In the genomic region with DNA sequence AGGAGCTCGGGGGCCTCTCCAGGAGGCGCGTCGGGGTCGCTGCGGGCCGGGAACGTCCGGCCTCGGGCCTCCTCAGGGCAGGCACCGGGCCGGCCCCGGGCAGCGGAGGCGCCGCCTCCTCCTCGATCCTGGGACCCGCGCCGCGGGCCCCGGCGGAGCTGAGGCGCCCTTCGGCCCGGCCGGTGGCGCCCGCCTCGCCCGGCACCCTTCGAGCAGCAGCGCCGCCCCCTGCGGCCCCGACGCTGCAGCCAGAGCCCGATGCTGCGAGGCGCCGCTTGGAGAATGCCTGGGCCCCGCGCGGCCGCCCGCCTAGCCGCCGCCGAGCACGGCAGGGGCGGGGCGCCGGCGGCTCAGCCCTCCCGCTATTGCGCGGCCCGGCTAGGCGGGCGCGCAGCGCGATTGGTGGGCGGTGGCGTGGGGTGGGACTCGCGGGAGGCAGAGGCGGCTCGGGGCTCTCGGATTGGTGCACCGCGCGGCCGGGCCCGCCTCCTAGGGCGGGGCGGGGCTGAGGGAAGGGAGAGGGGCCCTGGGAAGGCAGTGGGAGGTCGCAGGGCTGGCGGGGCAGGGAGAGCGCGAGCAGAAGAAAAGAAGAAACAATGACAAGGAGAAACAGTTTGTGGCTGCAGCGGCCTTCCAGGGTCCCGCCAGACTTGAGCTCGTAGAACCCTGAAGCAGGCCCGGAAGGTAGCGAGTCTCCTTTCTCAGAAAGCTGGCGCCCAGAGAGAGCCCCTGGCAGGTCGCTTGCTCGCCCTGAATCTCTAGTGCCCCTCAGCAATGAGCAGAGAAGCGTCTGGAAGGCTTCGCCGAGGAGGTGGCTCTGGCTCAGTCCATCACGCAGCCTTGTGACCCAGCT, we compare ENCODE assay signal across 1 cellular context.
TF ChIP-seq lines count a peak whose summit lies in the region.

TSS of gene EEIG1 (minus strand) at position 284 of the 853 bp plus-strand sequence. CDS start 852 bp downstream, outside the sequence.

TF ChIP-seq in HepG2, 621 proteins besides CTCF, POLR2A, EP300 and RAD21 (continued from another document and continues in another):
- TF ChIP-seq ZNF614 (CRISPR knock-in tag; IDR thresholded peaks at IDR 0.05; ENCODE audit: borderline replicate concordance) (no peak), ZNF558 (CRISPR knock-in tag; IDR thresholded peaks at IDR 0.05; ENCODE audit: borderline replicate concordance) (no peak), PLSCR1 (CRISPR knock-in tag; IDR thresholded peaks at IDR 0.05; ENCODE audit: borderline replicate concordance) (no peak), BHLHE40 (IDR thresholded peaks at IDR 0.05; ENCODE audit: low read length) (no peak), JUNB (CRISPR knock-in tag; IDR thresholded peaks at IDR 0.05; ENCODE audit: borderline replicate concordance) (no peak), FOXK1 (CRISPR knock-in tag; IDR thresholded peaks at IDR 0.05; ENCODE audit: borderline replicate concordance, low read depth) (0 out of 2 replicates have a peak, but pooled peaks have one; percentile 27), ZZZ3 (CRISPR knock-in tag; IDR thresholded peaks at IDR 0.05; ENCODE audit: borderline replicate concordance) (no peak), MEIS2 (CRISPR knock-in tag; IDR thresholded peaks at IDR 0.05) (peak; percentile 34; the same call in 1 of the 2 replicates), ZKSCAN1 (IDR thresholded peaks at IDR 0.05; ENCODE audit: low read length) (no peak), ZBTB43 (CRISPR knock-in tag; conservative IDR thresholded peaks at IDR 0.05) (0 out of 2 replicates have a peak, but pooled peaks have one; percentile 59), TCF12 (IDR thresholded peaks at IDR 0.05) (no peak), TCF12 (CRISPR knock-in tag; IDR thresholded peaks at IDR 0.05) (no peak), ZSCAN31 (CRISPR knock-in tag; IDR thresholded peaks at IDR 0.05; ENCODE audit: low read depth) (no peak), ZNF484 (CRISPR knock-in tag; IDR thresholded peaks at IDR 0.05; ENCODE audit: borderline replicate concordance, low read depth) (no peak), KAT7 (CRISPR knock-in tag; IDR thresholded peaks at IDR 0.05; ENCODE audit: borderline replicate concordance) (no peak), GTF2F1 (IDR thresholded peaks at IDR 0.05; ENCODE audit: low read length) (no peak), CBFB (CRISPR knock-in tag; IDR thresholded peaks at IDR 0.05) (no peak), KLF15 (CRISPR knock-in tag; IDR thresholded peaks at IDR 0.05; ENCODE audit: borderline replicate concordance) (no peak), ZNF354B (CRISPR knock-in tag; IDR thresholded peaks at IDR 0.05) (no peak), ZXDC (CRISPR knock-in tag; IDR thresholded peaks at IDR 0.05) (no peak), SIX1 (CRISPR knock-in tag; IDR thresholded peaks at IDR 0.05; ENCODE audit: borderline replicate concordance) (no peak), ZBTB39 (CRISPR knock-in tag; IDR thresholded peaks at IDR 0.05) (no peak), SRSF4 (IDR thresholded peaks at IDR 0.05; ENCODE audit: low read depth, low read length, poor library complexity, severe bottlenecking) (no peak), XRCC5 (optimal IDR thresholded peaks at IDR 0.05; ENCODE audit: low read length) (peak; percentile 39), TOE1 (CRISPR knock-in tag; IDR thresholded peaks at IDR 0.05) (no peak), ZNF281 (CRISPR knock-in tag; IDR thresholded peaks at IDR 0.05; ENCODE audit: borderline replicate concordance) (no peak), CCAR2 (optimal IDR thresholded peaks at IDR 0.05; ENCODE audit: low read depth, low read length) (no peak), PHF21A (CRISPR knock-in tag; IDR thresholded peaks at IDR 0.05) (no peak), ZNF790 (CRISPR knock-in tag; IDR thresholded peaks at IDR 0.05; ENCODE audit: borderline replicate concordance) (no peak), ZNF605 (CRISPR knock-in tag; IDR thresholded peaks at IDR 0.05) (no peak), ZNF350 (CRISPR knock-in tag; IDR thresholded peaks at IDR 0.05; ENCODE audit: borderline replicate concordance, low read depth) (no peak)
- TF ChIP-seq, protein P1, sequence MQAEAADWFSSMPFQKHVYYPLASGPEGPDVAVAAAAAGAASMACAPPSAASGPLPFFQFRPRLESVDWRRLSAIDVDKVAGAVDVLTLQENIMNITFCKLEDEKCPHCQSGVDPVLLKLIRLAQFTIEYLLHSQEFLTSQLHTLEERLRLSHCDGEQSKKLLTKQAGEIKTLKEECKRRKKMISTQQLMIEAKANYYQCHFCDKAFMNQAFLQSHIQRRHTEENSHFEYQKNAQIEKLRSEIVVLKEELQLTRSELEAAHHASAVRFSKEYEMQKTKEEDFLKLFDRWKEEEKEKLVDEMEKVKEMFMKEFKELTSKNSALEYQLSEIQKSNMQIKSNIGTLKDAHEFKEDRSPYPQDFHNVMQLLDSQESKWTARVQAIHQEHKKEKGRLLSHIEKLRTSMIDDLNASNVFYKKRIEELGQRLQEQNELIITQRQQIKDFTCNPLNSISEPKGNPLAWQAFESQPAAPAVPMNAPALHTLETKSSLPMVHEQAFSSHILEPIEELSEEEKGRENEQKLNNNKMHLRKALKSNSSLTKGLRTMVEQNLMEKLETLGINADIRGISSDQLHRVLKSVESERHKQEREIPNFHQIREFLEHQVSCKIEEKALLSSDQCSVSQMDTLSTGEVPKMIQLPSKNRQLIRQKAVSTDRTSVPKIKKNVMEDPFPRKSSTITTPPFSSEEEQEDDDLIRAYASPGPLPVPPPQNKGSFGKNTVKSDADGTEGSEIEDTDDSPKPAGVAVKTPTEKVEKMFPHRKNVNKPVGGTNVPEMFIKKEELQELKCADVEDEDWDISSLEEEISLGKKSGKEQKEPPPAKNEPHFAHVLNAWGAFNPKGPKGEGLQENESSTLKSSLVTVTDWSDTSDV (CRISPR knock-in tag; IDR thresholded peaks at IDR 0.05) = no peak
- TF ChIP-seq, protein P2, sequence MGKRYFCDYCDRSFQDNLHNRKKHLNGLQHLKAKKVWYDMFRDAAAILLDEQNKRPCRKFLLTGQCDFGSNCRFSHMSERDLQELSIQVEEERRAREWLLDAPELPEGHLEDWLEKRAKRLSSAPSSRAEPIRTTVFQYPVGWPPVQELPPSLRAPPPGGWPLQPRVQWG (CRISPR knock-in tag; IDR thresholded peaks at IDR 0.05; ENCODE audit: borderline replicate concordance, low read depth) = no peak
- TF ChIP-seq, protein P3, sequence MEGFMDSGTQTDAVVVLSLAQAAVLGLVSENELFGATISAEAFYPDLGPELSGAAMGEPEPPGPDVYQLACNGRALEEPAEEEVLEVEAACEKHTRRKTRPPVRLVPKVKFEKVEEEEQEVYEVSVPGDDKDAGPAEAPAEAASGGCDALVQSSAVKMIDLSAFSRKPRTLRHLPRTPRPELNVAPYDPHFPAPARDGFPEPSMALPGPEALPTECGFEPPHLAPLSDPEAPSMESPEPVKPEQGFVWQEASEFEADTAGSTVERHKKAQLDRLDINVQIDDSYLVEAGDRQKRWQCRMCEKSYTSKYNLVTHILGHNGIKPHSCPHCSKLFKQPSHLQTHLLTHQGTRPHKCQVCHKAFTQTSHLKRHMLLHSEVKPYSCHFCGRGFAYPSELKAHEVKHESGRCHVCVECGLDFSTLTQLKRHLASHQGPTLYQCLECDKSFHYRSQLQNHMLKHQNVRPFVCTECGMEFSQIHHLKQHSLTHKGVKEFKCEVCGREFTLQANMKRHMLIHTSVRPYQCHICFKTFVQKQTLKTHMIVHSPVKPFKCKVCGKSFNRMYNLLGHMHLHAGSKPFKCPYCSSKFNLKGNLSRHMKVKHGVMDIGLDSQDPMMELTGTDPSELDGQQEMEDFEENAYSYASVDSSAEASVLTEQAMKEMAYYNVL (CRISPR knock-in tag; IDR thresholded peaks at IDR 0.05; ENCODE audit: borderline replicate concordance) = no peak
- TF ChIP-seq, protein P4, sequence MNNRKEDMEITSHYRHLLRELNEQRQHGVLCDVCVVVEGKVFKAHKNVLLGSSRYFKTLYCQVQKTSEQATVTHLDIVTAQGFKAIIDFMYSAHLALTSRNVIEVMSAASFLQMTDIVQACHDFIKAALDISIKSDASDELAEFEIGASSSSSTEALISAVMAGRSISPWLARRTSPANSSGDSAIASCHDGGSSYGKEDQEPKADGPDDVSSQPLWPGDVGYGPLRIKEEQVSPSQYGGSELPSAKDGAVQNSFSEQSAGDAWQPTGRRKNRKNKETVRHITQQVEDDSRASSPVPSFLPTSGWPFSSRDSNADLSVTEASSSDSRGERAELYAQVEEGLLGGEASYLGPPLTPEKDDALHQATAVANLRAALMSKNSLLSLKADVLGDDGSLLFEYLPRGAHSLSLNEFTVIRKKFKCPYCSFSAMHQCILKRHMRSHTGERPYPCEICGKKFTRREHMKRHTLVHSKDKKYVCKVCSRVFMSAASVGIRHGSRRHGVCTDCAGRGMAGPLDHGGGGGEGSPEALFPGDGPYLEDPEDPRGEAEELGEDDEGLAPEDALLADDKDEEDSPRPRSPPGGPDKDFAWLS (CRISPR knock-in tag; IDR thresholded peaks at IDR 0.05; ENCODE audit: borderline replicate concordance) = no peak
- TF ChIP-seq, protein P5, sequence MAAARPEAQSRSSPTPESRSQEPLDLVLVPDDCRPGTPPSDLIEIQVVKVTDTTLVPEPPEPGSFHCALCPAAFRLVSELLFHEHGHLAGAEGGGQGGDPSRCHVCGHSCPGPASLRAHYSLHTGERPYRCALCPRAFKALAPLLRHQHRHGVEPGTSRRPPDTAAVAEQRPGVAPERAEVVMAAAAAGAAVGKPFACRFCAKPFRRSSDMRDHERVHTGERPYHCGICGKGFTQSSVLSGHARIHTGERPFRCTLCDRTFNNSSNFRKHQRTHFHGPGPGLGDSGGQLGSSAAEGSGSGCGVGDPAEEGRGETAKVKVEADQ (CRISPR knock-in tag; IDR thresholded peaks at IDR 0.05; ENCODE audit: borderline replicate concordance) = no peak
